1 cellular context compared by ENCODE assay signal in the genomic region with DNA sequence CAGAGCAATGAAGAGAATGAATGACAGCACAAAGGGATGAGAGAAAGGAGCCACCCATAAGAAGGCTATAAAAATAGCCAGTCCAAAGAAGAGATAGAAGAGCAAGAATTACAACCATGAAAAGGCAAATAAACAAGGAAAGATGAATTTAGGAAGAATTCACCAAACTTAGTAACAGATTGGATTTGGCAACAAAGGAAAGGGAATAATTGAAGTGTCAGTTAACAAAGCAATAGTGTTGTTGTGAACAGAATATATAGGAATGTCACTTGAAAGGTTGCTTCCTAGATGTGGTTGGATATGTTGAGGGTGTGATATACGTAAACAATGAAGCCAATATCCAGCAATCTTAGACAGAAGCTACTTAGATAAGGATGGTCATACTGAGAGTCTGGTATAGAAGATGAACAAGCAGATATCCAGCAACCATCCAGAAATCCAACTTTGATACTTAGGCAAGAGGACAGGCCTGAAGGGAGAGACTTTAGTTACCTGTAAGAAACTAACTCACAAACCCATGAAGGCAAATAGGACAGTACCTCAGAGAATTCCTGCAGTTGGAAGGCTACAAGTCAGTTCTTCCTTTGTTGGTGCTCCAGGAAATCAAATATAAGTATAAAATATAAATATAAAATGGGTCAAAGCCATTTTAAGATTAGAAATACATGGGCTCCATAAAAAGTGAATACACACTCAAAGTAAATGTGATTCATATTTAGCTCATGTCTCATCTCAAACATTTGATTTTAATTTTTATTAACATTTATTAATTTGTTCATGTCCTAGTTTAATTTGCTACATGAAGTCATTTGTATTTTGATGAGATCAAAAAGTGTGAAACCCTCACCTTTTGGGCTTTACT.
TF ChIP-seq lines count a peak whose summit lies in the region.

No MANE protein-coding gene starts in this region.

TF ChIP-seq in GM12878, 131 proteins besides CTCF, POLR2A, EP300 and RAD21 (continued from another document):
- TF ChIP-seq, protein P1, sequence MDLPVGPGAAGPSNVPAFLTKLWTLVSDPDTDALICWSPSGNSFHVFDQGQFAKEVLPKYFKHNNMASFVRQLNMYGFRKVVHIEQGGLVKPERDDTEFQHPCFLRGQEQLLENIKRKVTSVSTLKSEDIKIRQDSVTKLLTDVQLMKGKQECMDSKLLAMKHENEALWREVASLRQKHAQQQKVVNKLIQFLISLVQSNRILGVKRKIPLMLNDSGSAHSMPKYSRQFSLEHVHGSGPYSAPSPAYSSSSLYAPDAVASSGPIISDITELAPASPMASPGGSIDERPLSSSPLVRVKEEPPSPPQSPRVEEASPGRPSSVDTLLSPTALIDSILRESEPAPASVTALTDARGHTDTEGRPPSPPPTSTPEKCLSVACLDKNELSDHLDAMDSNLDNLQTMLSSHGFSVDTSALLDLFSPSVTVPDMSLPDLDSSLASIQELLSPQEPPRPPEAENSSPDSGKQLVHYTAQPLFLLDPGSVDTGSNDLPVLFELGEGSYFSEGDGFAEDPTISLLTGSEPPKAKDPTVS (IDR thresholded peaks at IDR 0.05; ENCODE audit: low read depth, low read length): no peak
- TF ChIP-seq ETV6 (conservative IDR thresholded peaks at IDR 0.05 in 1 of 2, IDR thresholded peaks at IDR 0.05 in 1 of 2; ENCODE audit: borderline replicate concordance in 1 of 2, low read depth in 1 of 2) (no peak), RCOR1 (conservative IDR thresholded peaks at IDR 0.05; ENCODE audit: low read depth, low read length) (no peak), SMC3 (IDR thresholded peaks at IDR 0.05; ENCODE audit: borderline replicate concordance, low read length) (no peak), EZH2 (IDR thresholded peaks at IDR 0.05; ENCODE audit: borderline replicate concordance, control insufficient read depth, low read depth, low read length) (no peak), NR2C1 (IDR thresholded peaks at IDR 0.05) (no peak), ESRRA (IDR thresholded peaks at IDR 0.05; ENCODE audit: low read length) (no peak), CREM (IDR thresholded peaks at IDR 0.05; ENCODE audit: low read depth) (no peak), RFX5 (IDR thresholded peaks at IDR 0.05; ENCODE audit: low read depth, low read length) (no peak), SRF (IDR thresholded peaks at IDR 0.05; ENCODE audit: low read depth in 2 of 2, low read length in 2 of 2) (no peak), TARDBP (IDR thresholded peaks at IDR 0.05; ENCODE audit: borderline replicate concordance) (no peak)
- TF ChIP-seq, protein P2, sequence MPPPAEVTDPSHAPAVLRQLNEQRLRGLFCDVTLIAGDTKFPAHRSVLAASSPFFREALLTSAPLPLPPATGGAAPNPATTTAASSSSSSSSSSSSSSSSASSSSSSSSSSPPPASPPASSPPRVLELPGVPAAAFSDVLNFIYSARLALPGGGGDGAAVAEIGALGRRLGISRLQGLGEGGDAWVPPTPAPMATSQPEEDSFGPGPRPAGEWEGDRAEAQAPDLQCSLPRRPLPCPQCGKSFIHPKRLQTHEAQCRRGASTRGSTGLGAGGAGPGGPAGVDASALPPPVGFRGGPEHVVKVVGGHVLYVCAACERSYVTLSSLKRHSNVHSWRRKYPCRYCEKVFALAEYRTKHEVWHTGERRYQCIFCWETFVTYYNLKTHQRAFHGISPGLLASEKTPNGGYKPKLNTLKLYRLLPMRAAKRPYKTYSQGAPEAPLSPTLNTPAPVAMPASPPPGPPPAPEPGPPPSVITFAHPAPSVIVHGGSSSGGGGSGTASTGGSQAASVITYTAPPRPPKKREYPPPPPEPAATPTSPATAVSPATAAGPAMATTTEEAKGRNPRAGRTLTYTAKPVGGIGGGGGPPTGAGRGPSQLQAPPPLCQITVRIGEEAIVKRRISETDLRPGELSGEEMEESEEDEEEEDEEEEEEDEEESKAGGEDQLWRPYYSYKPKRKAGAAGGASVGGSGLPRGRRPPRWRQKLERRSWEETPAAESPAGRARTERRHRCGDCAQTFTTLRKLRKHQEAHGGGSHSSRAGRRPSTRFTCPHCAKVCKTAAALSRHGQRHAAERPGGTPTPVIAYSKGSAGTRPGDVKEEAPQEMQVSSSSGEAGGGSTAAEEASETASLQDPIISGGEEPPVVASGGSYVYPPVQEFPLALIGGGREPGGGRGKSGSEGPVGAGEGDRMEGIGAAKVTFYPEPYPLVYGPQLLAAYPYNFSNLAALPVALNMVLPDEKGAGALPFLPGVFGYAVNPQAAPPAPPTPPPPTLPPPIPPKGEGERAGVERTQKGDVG (CRISPR knock-in tag; IDR thresholded peaks at IDR 0.05): no peak
- TF ChIP-seq, protein P3, sequence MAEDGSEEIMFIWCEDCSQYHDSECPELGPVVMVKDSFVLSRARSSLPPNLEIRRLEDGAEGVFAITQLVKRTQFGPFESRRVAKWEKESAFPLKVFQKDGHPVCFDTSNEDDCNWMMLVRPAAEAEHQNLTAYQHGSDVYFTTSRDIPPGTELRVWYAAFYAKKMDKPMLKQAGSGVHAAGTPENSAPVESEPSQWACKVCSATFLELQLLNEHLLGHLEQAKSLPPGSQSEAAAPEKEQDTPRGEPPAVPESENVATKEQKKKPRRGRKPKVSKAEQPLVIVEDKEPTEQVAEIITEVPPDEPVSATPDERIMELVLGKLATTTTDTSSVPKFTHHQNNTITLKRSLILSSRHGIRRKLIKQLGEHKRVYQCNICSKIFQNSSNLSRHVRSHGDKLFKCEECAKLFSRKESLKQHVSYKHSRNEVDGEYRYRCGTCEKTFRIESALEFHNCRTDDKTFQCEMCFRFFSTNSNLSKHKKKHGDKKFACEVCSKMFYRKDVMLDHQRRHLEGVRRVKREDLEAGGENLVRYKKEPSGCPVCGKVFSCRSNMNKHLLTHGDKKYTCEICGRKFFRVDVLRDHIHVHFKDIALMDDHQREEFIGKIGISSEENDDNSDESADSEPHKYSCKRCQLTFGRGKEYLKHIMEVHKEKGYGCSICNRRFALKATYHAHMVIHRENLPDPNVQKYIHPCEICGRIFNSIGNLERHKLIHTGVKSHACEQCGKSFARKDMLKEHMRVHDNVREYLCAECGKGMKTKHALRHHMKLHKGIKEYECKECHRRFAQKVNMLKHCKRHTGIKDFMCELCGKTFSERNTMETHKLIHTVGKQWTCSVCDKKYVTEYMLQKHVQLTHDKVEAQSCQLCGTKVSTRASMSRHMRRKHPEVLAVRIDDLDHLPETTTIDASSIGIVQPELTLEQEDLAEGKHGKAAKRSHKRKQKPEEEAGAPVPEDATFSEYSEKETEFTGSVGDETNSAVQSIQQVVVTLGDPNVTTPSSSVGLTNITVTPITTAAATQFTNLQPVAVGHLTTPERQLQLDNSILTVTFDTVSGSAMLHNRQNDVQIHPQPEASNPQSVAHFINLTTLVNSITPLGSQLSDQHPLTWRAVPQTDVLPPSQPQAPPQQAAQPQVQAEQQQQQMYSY (CRISPR knock-in tag; IDR thresholded peaks at IDR 0.05): no peak
TF ChIP-seq in GM12878: peak in this region for 0.
